Comparison of ENCODE assay signal across 23 cellular contexts in genomic region chr5:123699571-123699970, GRCh38.
DNase-seq lines count a peak whose midpoint lies in the region; ATAC-seq, FAIRE-seq and TF ChIP-seq lines count a peak whose summit lies in the region.
"Had no signal": no experiment of that assay in that cellular context is flagged by ENCODE, and none has a peak within 500 bp of the region (broad histone marks: within the 10 kb centered on the region; RNA-seq: fewer than 3 reads in every experiment).

No MANE protein-coding gene starts in this region.

- H3K79me2 ChIP-seq in PC-3 (ENCODE audit: low read length) (no peaks in the 10 kb centered on the region), endothelial cell of umbilical vein (ENCODE audit: control insufficient read depth, insufficient read depth, low read length) (no peaks in the 10 kb centered on the region), H9 (ENCODE audit: insufficient read depth, low read length) (no peaks in the 10 kb centered on the region)

- no CpG with 5 or more reads among the region's 2 CpGs for WGBS in H9 (ENCODE audit: extremely low coverage, insufficient read length, low lambda C conversion rate)

- H2BK5ac ChIP-seq in H9 (ENCODE audit: insufficient read length, low read length), result no peak overlapping the region

- H3K4ac ChIP-seq in H9 (ENCODE audit: low read depth, low read length), result no peak overlapping the region

- CTCF ChIA-PET in PC-3 (lab: Charles Lee), result no interaction called here
- CTCF ChIA-PET in endothelial cell of umbilical vein (lab: Charles Lee), result interaction anchor here (1.5 kb wide), 1 partner anchor 122 kb away, joined by 3 read pairs; no protein-coding TSS in a partner anchor
- CTCF ChIA-PET in activated CD4-positive, alpha-beta T cell treated with anti-CD3 and anti-CD28 coated beads, Interleukin-2, amount 10 ng/mL, durations not matched to agents 7 days and 5 days (lab: Charles Lee), result no interaction called here

- H3K4me1 ChIP-seq in PC-3 (ENCODE audit: insufficient read depth, low read length) (peaks cover 19% of the 10 kb centered on the region), endothelial cell of umbilical vein (ENCODE audit: control insufficient read depth, extremely low read depth, insufficient read depth, low read length) (peaks cover 21% of the 10 kb centered on the region), muscle layer of duodenum (ENCODE audit: control insufficient read depth in 1 of 2, insufficient read depth in 2 of 2, low read length in 2 of 2) (peaks cover 0 to 10% of the 10 kb centered on the region in 2 donors), stomach smooth muscle (ENCODE audit: control insufficient read depth, insufficient read depth, low read length) (peaks cover 12% of the 10 kb centered on the region), H9 (ENCODE audit: insufficient read depth, low read length) (no peaks in the 10 kb centered on the region)
- H3K4me1 ChIP-seq: adrenal gland, HAP-1 had no signal

- no peak overlapping the region for H3K23ac ChIP-seq in H9 (ENCODE audit: insufficient read length, low read depth, low read length)

- H3K27me3 ChIP-seq in PC-3 (ENCODE audit: low read length) (no peaks in the 10 kb centered on the region), endothelial cell of umbilical vein (ENCODE audit: control insufficient read depth in 2 of 2, insufficient read depth in 2 of 2, low read length in 2 of 2) (no peaks in the 10 kb centered on the region), muscle layer of duodenum (ENCODE audit: low read depth, low read length) (no peaks in the 10 kb centered on the region), stomach smooth muscle (ENCODE audit: control insufficient read depth in 1 of 2, insufficient read depth in 2 of 2, low read length in 2 of 2) (no peaks in the 10 kb centered on the region), H9 (ENCODE audit: insufficient read depth, low read length) (no peaks in the 10 kb centered on the region)
- H3K27me3 ChIP-seq: adrenal gland, heart left ventricle had no signal

- no peaks in the 10 kb centered on the region for H3K79me1 ChIP-seq in H9 (ENCODE audit: insufficient read depth, low read depth, low read length, poor library complexity, severe bottlenecking)

- no peaks in the 10 kb centered on the region for H3K9me3 Mint-ChIP-seq in activated CD4-positive, alpha-beta T cell treated with anti-CD3 and anti-CD28 coated beads, Interleukin-2, amount 10 ng/mL, durations not matched to agents 7 days and 5 days
- peaks cover 7 to 11% of the 10 kb centered on the region in 2 experiments; a peak in 3 of 5 replicates for H3K9me3 Mint-ChIP-seq in H9

- no peaks in the 10 kb centered on the region for H3K4me1 Mint-ChIP-seq in activated CD4-positive, alpha-beta T cell treated with anti-CD3 and anti-CD28 coated beads, Interleukin-2, amount 10 ng/mL, durations not matched to agents 7 days and 5 days
- no peaks in the 10 kb centered on the region for H3K4me1 Mint-ChIP-seq in H9
- H3K4me1 Mint-ChIP-seq: CD14-positive monocyte had no signal

- no peak overlapping the region for H2AFZ ChIP-seq in PC-3 (ENCODE audit: low read length)
- H2AFZ ChIP-seq in endothelial cell of umbilical vein (ENCODE audit: low read depth, low read length), result peak overlapping the region; percentile 34
- H2AFZ ChIP-seq in H9 (ENCODE audit: low read length), result no peak overlapping the region

- H3K23me2 ChIP-seq in H9 (ENCODE audit: insufficient read length, low read depth, low read length, poor library complexity, severe bottlenecking), result no peaks in the 10 kb centered on the region

- H4K91ac ChIP-seq in H9 (ENCODE audit: insufficient read length, low read depth, low read length), result no peak overlapping the region

- ATAC-seq in PC-3, result no peak
- ATAC-seq: activated CD4-positive, CD25-positive, alpha-beta regulatory T cell treated with anti-CD3 and anti-CD28 coated beads, Interleukin-2, amount 50 U/mL, for 24 hours; activated CD8-positive, alpha-beta T cell treated with anti-CD3 and anti-CD28 coated beads, Interleukin-2, amount 10 ng/mL, durations not matched to agents 7 days and 5 days; heart left ventricle; left colon; stimulated activated naive CD8-positive, alpha-beta T cell treated with anti-CD3 and anti-CD28 coated beads, Interleukin-15, Interleukin-2, amounts not matched to agents 100 U/mL and 50 U/mL, for 24 hours had no signal

- no peak for FAIRE-seq in endothelial cell of umbilical vein (lab: Jason Lieb, UNC)
- FAIRE-seq: G401.6 had no signal

- no peak overlapping the region for H3K27ac Mint-ChIP-seq in activated CD4-positive, alpha-beta T cell treated with anti-CD3 and anti-CD28 coated beads, Interleukin-2, amount 10 ng/mL, durations not matched to agents 7 days and 5 days
- H3K27ac Mint-ChIP-seq in H9, result no peak overlapping the region
- H3K27ac Mint-ChIP-seq: activated CD8-positive, alpha-beta T cell treated with anti-CD3 and anti-CD28 coated beads, Interleukin-2, amount 10 ng/mL, durations not matched to agents 7 days and 5 days; CD14-positive monocyte; progenitor cell of endocrine pancreas had no signal

- TF ChIP-seq CTCF in PC-3 (conservative IDR thresholded peaks at IDR 0.05; ENCODE audit: low read depth, low read length), result no peak
- TF ChIP-seq CTCF in endothelial cell of umbilical vein (IDR thresholded peaks at IDR 0.05; ENCODE audit: extremely low read depth in 1 of 2, insufficient read depth in 1 of 2, low read depth in 1 of 2, low read length in 2 of 2), result no peak
- no peak for TF ChIP-seq CTCF in H9 (conservative IDR thresholded peaks at IDR 0.05)

- no peak overlapping the region for H3K9ac ChIP-seq in PC-3 (ENCODE audit: low read length)
- peak overlapping the region; percentile 78 for H3K9ac ChIP-seq in endothelial cell of umbilical vein (replicated peaks; ENCODE audit: extremely low read depth, insufficient read depth, low read length)
- H3K9ac ChIP-seq in stomach smooth muscle (ENCODE audit: low read length in 2 of 2), result no peak overlapping the region
- no peak overlapping the region for H3K9ac ChIP-seq in H9 (ENCODE audit: extremely low read depth, insufficient read length, low read length)

- H3K9me2 ChIP-seq in PC-3 (replicated peaks; ENCODE audit: low read length), result no peaks in the 10 kb centered on the region

- no peaks in the 10 kb centered on the region for H4K20me1 ChIP-seq in PC-3 (ENCODE audit: low read length)
- no peaks in the 10 kb centered on the region for H4K20me1 ChIP-seq in endothelial cell of umbilical vein (replicated peaks; ENCODE audit: control insufficient read depth, extremely low read depth, insufficient read depth, low read length)
- no peaks in the 10 kb centered on the region for H4K20me1 ChIP-seq in H9 (ENCODE audit: control insufficient read depth, insufficient read depth, insufficient read length)

- H2BK15ac ChIP-seq in H9 (ENCODE audit: low read depth, low read length), result no peak overlapping the region

- H3K14ac ChIP-seq in H9 (ENCODE audit: insufficient read depth, low read length), result no peak overlapping the region

- DNase-seq in PC-3 (no peak), endothelial cell of umbilical vein (ENCODE audit: low read depth, low spot score) (no peak), NCI-H82 treated with DMSO at 0.1 percent for 48 hours (lab: John Stamatoyannopoulos, UW; ENCODE audit: unreplicated experiment) (no peak), NCI-H2107 treated with DMSO at 0.1 percent for 48 hours (lab: John Stamatoyannopoulos, UW; ENCODE audit: unreplicated experiment) (no peak), H9 (no peak)
- DNase-seq in activated CD4-positive, alpha-beta T cell treated with anti-CD3 and anti-CD28 coated beads, Interleukin-2, amount 10 ng/mL, durations not matched to agents 7 days and 5 days, result no peak
- DNase-seq: activated CD8-positive, alpha-beta T cell treated with anti-CD3 and anti-CD28 coated beads, Interleukin-2, amount 10 ng/mL, durations not matched to agents 7 days and 5 days; activated gamma-delta T cell; adrenal gland; DMS153; heart left ventricle; KG1; left colon; NCI-H2171; stimulated activated CD4-positive, alpha-beta T cell treated with anti-CD3 and anti-CD28 coated beads, Interleukin-4, amount 100 ng/mL, for 24 hours; stimulated activated naive CD8-positive, alpha-beta T cell treated with anti-CD3 and anti-CD28 coated beads, Interleukin-15, Interleukin-2, amounts not matched to agents 100 U/mL and 50 U/mL, for 24 hours had no signal

- H3K9me1 ChIP-seq in endothelial cell of umbilical vein (replicated peaks; ENCODE audit: control insufficient read depth, extremely low read depth, insufficient read depth, low read length), result no peaks in the 10 kb centered on the region

- H3K36me3 ChIP-seq in PC-3 (ENCODE audit: low read depth, low read length), result no peaks in the 10 kb centered on the region
- H3K36me3 ChIP-seq in endothelial cell of umbilical vein (ENCODE audit: control insufficient read depth in 2 of 2, extremely low read depth in 1 of 2, insufficient read depth in 2 of 2, low read length in 2 of 2), result no peaks in the 10 kb centered on the region
- H3K36me3 ChIP-seq in muscle layer of duodenum (ENCODE audit: control insufficient read depth in 1 of 2, insufficient read depth in 2 of 2, low read length in 2 of 2), result no peaks in the 10 kb centered on the region
- no peaks in the 10 kb centered on the region for H3K36me3 ChIP-seq in stomach smooth muscle (ENCODE audit: control insufficient read depth in 2 of 2, insufficient read depth in 2 of 2, low read length in 2 of 2)
- H3K36me3 ChIP-seq: adrenal gland, HAP-1, heart left ventricle had no signal

- no peaks in the 10 kb centered on the region for H3F3A ChIP-seq in PC-3 (ENCODE audit: low read length, unreplicated experiment)

- H3K4me3 ChIP-seq in PC-3 (ENCODE audit: low read length), result no peak overlapping the region
- H3K4me3 ChIP-seq in endothelial cell of umbilical vein (replicated peaks in 1 of 3; ENCODE audit: insufficient read depth in 1 of 3, low read depth in 1 of 3, low read length in 3 of 3), result no peak overlapping the region
- H3K4me3 ChIP-seq in muscle layer of duodenum (ENCODE audit: low read depth in 1 of 2, low read length in 2 of 2), result no peak overlapping the region
- no peak overlapping the region for H3K4me3 ChIP-seq in stomach smooth muscle (ENCODE audit: low read length in 2 of 2)
- H3K4me3 ChIP-seq: adrenal gland, HAP-1, heart left ventricle had no signal

- H2BK12ac ChIP-seq in H9 (ENCODE audit: insufficient read length, low read depth, low read length), result no peak overlapping the region

- no peaks in the 10 kb centered on the region for H3K36me3 Mint-ChIP-seq in activated CD4-positive, alpha-beta T cell treated with anti-CD3 and anti-CD28 coated beads, Interleukin-2, amount 10 ng/mL, durations not matched to agents 7 days and 5 days (ENCODE audit: low read depth)
- H3K36me3 Mint-ChIP-seq in H9 (ENCODE audit: insufficient read depth in 1 of 3, low read depth in 3 of 3), result peaks cover 0 to 9% (median 7%) of the 10 kb centered on the region in 3 experiments
- H3K36me3 Mint-ChIP-seq: CD14-positive monocyte had no signal

- H2BK20ac ChIP-seq in H9 (ENCODE audit: low read depth, low read length, poor library complexity, severe bottlenecking), result no peak overlapping the region

- no peak for TF ChIP-seq POLR2A in endothelial cell of umbilical vein (IDR thresholded peaks at IDR 0.05; ENCODE audit: low read depth, low read length)

- H3K4me2 ChIP-seq in PC-3 (ENCODE audit: low read length), result no peak overlapping the region
- H3K4me2 ChIP-seq in endothelial cell of umbilical vein (ENCODE audit: insufficient read depth, low read length), result no peak overlapping the region
- no peak overlapping the region for H3K4me2 ChIP-seq in H9 (ENCODE audit: insufficient read depth, insufficient read length, low read length)

- H4K5ac ChIP-seq in H9 (ENCODE audit: insufficient read length, low read depth, low read length), result no peak overlapping the region

- no peak overlapping the region for H3K18ac ChIP-seq in H9 (ENCODE audit: insufficient read length, low read depth, low read length)

- H3T11ph ChIP-seq in H9 (ENCODE audit: low read length), result no peak overlapping the region

- H3K27me3 Mint-ChIP-seq in activated CD4-positive, alpha-beta T cell treated with anti-CD3 and anti-CD28 coated beads, Interleukin-2, amount 10 ng/mL, durations not matched to agents 7 days and 5 days, result no peaks in the 10 kb centered on the region
- no peaks in the 10 kb centered on the region for H3K27me3 Mint-ChIP-seq in H9 (ENCODE audit: low read depth)
- H3K27me3 Mint-ChIP-seq: progenitor cell of endocrine pancreas had no signal

- H2BK120ac ChIP-seq in H9 (ENCODE audit: low read depth, low read length, poor library complexity, severe bottlenecking), result no peak overlapping the region

- H3K9me3 ChIP-seq in PC-3 (ENCODE audit: low read length), result no peaks in the 10 kb centered on the region
- no peaks in the 10 kb centered on the region for H3K9me3 ChIP-seq in endothelial cell of umbilical vein (replicated peaks; ENCODE audit: control insufficient read depth, insufficient read depth, low read length)
- H3K9me3 ChIP-seq in muscle layer of duodenum (ENCODE audit: control insufficient read depth in 1 of 2, low read length in 2 of 2), result no peaks in the 10 kb centered on the region
- H3K9me3 ChIP-seq in stomach smooth muscle (ENCODE audit: control insufficient read depth in 2 of 2, low read length in 2 of 2), result no peaks in the 10 kb centered on the region
- H3K9me3 ChIP-seq in H9 (ENCODE audit: control insufficient read depth, low read depth, low read length), result no peaks in the 10 kb centered on the region
- H3K9me3 ChIP-seq: adrenal gland, HAP-1 had no signal

- H2AK5ac ChIP-seq in H9 (ENCODE audit: insufficient read length, low read length), result no peak overlapping the region

- H4K8ac ChIP-seq in H9 (replicated peaks; ENCODE audit: insufficient read length, low read depth, low read length), result no peak overlapping the region

- intact Hi-C loops in PC-3 (cut with micrococcal nuclease), result no loop called here
- intact Hi-C loops in endothelial cell of umbilical vein (cut with micrococcal nuclease), result loop anchor here (10.0 kb wide), 1 partner anchor 735 kb away; no protein-coding TSS in a partner anchor

- BruUV-seq in PC-3 (replicated peaks; lab: Mats Ljungman, UMichigan), result no TSS peak
- BruUV-seq in endothelial cell of umbilical vein (replicated peaks; lab: Mats Ljungman, UMichigan), result no TSS peak

- no peak overlapping the region for H3K4me3 Mint-ChIP-seq in activated CD4-positive, alpha-beta T cell treated with anti-CD3 and anti-CD28 coated beads, Interleukin-2, amount 10 ng/mL, durations not matched to agents 7 days and 5 days
- no peak overlapping the region for H3K4me3 Mint-ChIP-seq in H9
- H3K4me3 Mint-ChIP-seq: activated CD8-positive, alpha-beta T cell treated with anti-CD3 and anti-CD28 coated beads, Interleukin-2, amount 10 ng/mL, durations not matched to agents 7 days and 5 days; CD14-positive monocyte had no signal

- POLR2A ChIA-PET in PC-3 (lab: Charles Lee; ENCODE audit: unreplicated experiment) (no interaction called here), endothelial cell of umbilical vein (lab: Charles Lee) (no interaction called here)
- POLR2A ChIA-PET in activated CD4-positive, alpha-beta T cell treated with anti-CD3 and anti-CD28 coated beads, Interleukin-2, amount 10 ng/mL, durations not matched to agents 7 days and 5 days (lab: Charles Lee), result no interaction called here

- H3K56ac ChIP-seq in H9 (ENCODE audit: insufficient read length, low read depth, low read length), result no peak overlapping the region

- dilution Hi-C loops in endothelial cell of umbilical vein (cut with MboI; ENCODE audit: extremely low pct_ligation_motif_present, low sequenced_read_pairs), result no loop called here

- peak overlapping the region; percentile 73; the same call in 1 of the 2 replicates for H3K27ac ChIP-seq in PC-3 (ENCODE audit: low read length)
- H3K27ac ChIP-seq in endothelial cell of umbilical vein (ENCODE audit: insufficient read depth, low read depth, low read length), result peak overlapping the region; percentile 93
- peak overlapping the region; percentile 79 for H3K27ac ChIP-seq in muscle layer of duodenum (ENCODE audit: low read length)
- H3K27ac ChIP-seq in stomach smooth muscle (ENCODE audit: low read length), result peak overlapping the region; percentile 53
- H3K27ac ChIP-seq in H9 (ENCODE audit: insufficient read length, low read depth, low read length), result no peak overlapping the region
- H3K27ac ChIP-seq: adrenal gland had no signal
